In the genomic region with DNA sequence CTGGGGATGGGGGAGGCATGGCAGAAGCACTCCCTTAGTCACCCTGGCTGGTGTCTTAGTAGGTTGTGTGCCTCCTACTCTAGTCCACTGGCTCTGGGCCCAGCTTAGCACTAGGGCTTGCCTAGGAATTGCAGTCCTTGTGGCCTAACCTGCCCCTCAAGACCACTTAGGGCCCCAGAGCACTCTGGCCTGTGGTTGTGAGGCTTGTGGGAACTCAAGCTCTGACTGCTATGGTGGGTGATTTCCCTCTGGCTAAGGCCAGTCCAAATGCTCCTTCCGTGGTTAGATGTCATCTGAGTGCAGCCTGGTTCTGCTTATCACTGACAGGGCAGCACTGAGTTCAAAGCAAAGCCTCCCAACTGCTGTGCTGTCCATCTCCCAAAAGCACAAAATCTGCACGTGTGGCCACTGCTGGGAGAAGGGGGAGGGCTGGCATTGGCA, we compare ENCODE assay signal across 11 cellular contexts. TPM values are rescaled to one million over a fixed set of nuclear protein-coding genes. Genes with fewer than 3 reads are reported as not detected.
DNase-seq lines count a peak whose midpoint lies in the region; ATAC-seq and TF ChIP-seq lines count a peak whose summit lies in the region.
"Had no signal": no experiment of that assay in that cellular context is flagged by ENCODE, and none has a peak within 500 bp of the region (broad histone marks: within the 10 kb centered on the region; RNA-seq: fewer than 3 reads in every experiment).

No MANE protein-coding gene starts in this region.

- H3K4me2 ChIP-seq in fibroblast of lung (ENCODE audit: extremely low read depth, insufficient read depth, low read length) (no peak overlapping the region), trophoblast cell (ENCODE audit: low read length) (no peak overlapping the region)

- no peak overlapping the region for H2AFZ ChIP-seq in fibroblast of lung (ENCODE audit: low read length)
- H2AFZ ChIP-seq in trophoblast cell (ENCODE audit: insufficient read depth, low read length, poor library complexity): no peak overlapping the region

- no peak overlapping the region for H2BK120ac ChIP-seq in trophoblast cell (ENCODE audit: insufficient read depth, low read length, poor library complexity)

- no peak overlapping the region for H4K8ac ChIP-seq in trophoblast cell (ENCODE audit: low read depth, low read length)

- no CpG with 5 or more reads among the region's 2 CpGs for WGBS in trophoblast cell (ENCODE audit: extremely low coverage, insufficient coverage, insufficient read length)
- WGBS in transverse colon (ENCODE audit: low coverage in 1 of 2), 2 donors: 35% methylated on average over 2 of the region's 2 CpGs; no CpG with 5 or more reads in 1 of the 2 donors

- H3K27me3 ChIP-seq in fibroblast of lung (ENCODE audit: control insufficient read depth, insufficient read depth, low read length) (no peaks in the 10 kb centered on the region), trophoblast cell (ENCODE audit: insufficient read depth, low read length) (no peaks in the 10 kb centered on the region), transverse colon (no peaks in the 10 kb centered on the region)

- no peak for TF ChIP-seq EP300 in transverse colon (IDR thresholded peaks at IDR 0.05; ENCODE audit: low read depth)

- peak overlapping the region; percentile 62 for H3K23ac ChIP-seq in trophoblast cell (ENCODE audit: low read length)

- H3K27ac Mint-ChIP-seq in endothelial cell (ENCODE audit: unreplicated experiment): no peak overlapping the region

- H2BK12ac ChIP-seq in trophoblast cell (ENCODE audit: low read length): no peak overlapping the region

- H4K91ac ChIP-seq in trophoblast cell (ENCODE audit: low read depth, low read length): no peak overlapping the region

- H3K36me3 ChIP-seq in fibroblast of lung (ENCODE audit: control insufficient read depth, insufficient read depth, low read length) (no peaks in the 10 kb centered on the region), trophoblast cell (ENCODE audit: control insufficient read depth in 1 of 2, insufficient read depth in 2 of 2, low read length in 2 of 2) (no peaks in the 10 kb centered on the region), transverse colon (no peaks in the 10 kb centered on the region)

- no peak overlapping the region for H3K4me3 Mint-ChIP-seq in endothelial cell (ENCODE audit: unreplicated experiment)

- intact Hi-C loops in transverse colon (cut with DNase I; ENCODE audit: low total_unique reads): no loop called here

- DNase-seq in LHCN-M2 (ENCODE audit: low read depth) (peak; percentile 64), fibroblast of lung (ENCODE audit: low read depth in 2 of 2) (peak; percentile 18 to 61), trophoblast cell (no peak), endothelial cell (ENCODE audit: low spot score) (no peak), transverse colon (no peak), NCI-H2081 (lab: John Stamatoyannopoulos, UW) (no peak)
- no peak for DNase-seq in activated effector memory CD4-positive, alpha-beta T cell treated with Interleukin-2 at 50 U/mL for 16 hours
- DNase-seq: activated T-cell treated with anti-CD3 and anti-CD28 coated beads, Interleukin-2, amount 50 U/mL, for 1 hour; midbrain; stimulated activated CD4-positive, alpha-beta T cell treated with anti-CD3 and anti-CD28 coated beads, Interleukin-4, amount 100 ng/mL, for 4 hours had no signal

- H3K4me1 ChIP-seq in fibroblast of lung (ENCODE audit: control insufficient read depth, extremely low read depth, insufficient read depth, low read length): no peaks in the 10 kb centered on the region
- peaks cover 15 to 16% of the 10 kb centered on the region in 2 experiments for H3K4me1 ChIP-seq in trophoblast cell (ENCODE audit: control insufficient read depth in 1 of 2, insufficient read depth in 2 of 2, low read length in 2 of 2)
- peaks cover 0 to 12% (median 5%) of the 10 kb centered on the region in 4 donors for H3K4me1 ChIP-seq in transverse colon

- H3K4me3 ChIP-seq in fibroblast of lung (replicated peaks in 1 of 4; ENCODE audit: control extremely low read depth in 1 of 4, insufficient read depth in 1 of 4, low read depth in 3 of 4, low read length in 4 of 4) (no peak overlapping the region), trophoblast cell (ENCODE audit: low read depth, low read length) (no peak overlapping the region), transverse colon (no peak overlapping the region)

- H3K27ac ChIP-seq in fibroblast of lung (ENCODE audit: insufficient read depth, low read length) (no peak overlapping the region), trophoblast cell (ENCODE audit: low read depth, low read length) (no peak overlapping the region), transverse colon (no peak overlapping the region)

- no peak overlapping the region for H2BK5ac ChIP-seq in trophoblast cell (ENCODE audit: low read depth, low read length, poor library complexity)

- peaks cover 11% of the 10 kb centered on the region for H3K4me1 Mint-ChIP-seq in endothelial cell (ENCODE audit: unreplicated experiment)

- peak overlapping the region; percentile 12 for H3K18ac ChIP-seq in trophoblast cell (ENCODE audit: low read length)

- no peaks in the 10 kb centered on the region for H3K79me1 ChIP-seq in trophoblast cell (ENCODE audit: low read length)

- H3K14ac ChIP-seq in trophoblast cell (ENCODE audit: low read length): no peak overlapping the region

- no peaks in the 10 kb centered on the region for H4K20me1 ChIP-seq in fibroblast of lung (ENCODE audit: control insufficient read depth, extremely low read depth, insufficient read depth, low read length)

- H3K9ac ChIP-seq in fibroblast of lung (ENCODE audit: insufficient read depth, low read length): no peak overlapping the region
- H3K9ac ChIP-seq in trophoblast cell (ENCODE audit: low read length): no peak overlapping the region

- H3K4ac ChIP-seq in trophoblast cell (ENCODE audit: low read depth, low read length): no peak overlapping the region

- TF ChIP-seq CTCF in fibroblast of lung (conservative IDR thresholded peaks at IDR 0.05 in 1 of 2, IDR thresholded peaks at IDR 0.05 in 1 of 2; ENCODE audit: low read depth in 1 of 2, low read length in 2 of 2) (no peak), endothelial cell (IDR thresholded peaks at IDR 0.05; ENCODE audit: unreplicated experiment) (no peak), transverse colon (IDR thresholded peaks at IDR 0.05) (no peak)

- H3K9me3 ChIP-seq in fibroblast of lung (ENCODE audit: control insufficient read depth, insufficient read depth, low read depth, low read length) (no peaks in the 10 kb centered on the region), trophoblast cell (ENCODE audit: insufficient read depth, low read depth, low read length) (peaks cover 2% of the 10 kb centered on the region), transverse colon (no peaks in the 10 kb centered on the region)

- peaks cover 14% of the 10 kb centered on the region for H3K36me3 Mint-ChIP-seq in endothelial cell (ENCODE audit: low read depth, unreplicated experiment)

- in situ Hi-C loops in transverse colon (cut with MboI; ENCODE audit: low pct_ligation_motif_present in 1 of 4, low pct_unique_long_range_greater_than_20kb in 1 of 4, low sequenced_read_pairs in 3 of 4): no loop called here

- H2AK5ac ChIP-seq in trophoblast cell (ENCODE audit: low read length): no peak overlapping the region

- no peaks in the 10 kb centered on the region for H3K79me2 ChIP-seq in fibroblast of lung (ENCODE audit: control insufficient read depth, insufficient read depth, low read length)
- peaks cover 2% of the 10 kb centered on the region for H3K79me2 ChIP-seq in trophoblast cell (ENCODE audit: control insufficient read depth, insufficient read depth, low read length, poor library complexity)

- peak; percentile 77 for ATAC-seq in GM19351 (IDR thresholded peaks at IDR 0.05; ENCODE audit: unreplicated experiment)

- H4K12ac ChIP-seq in trophoblast cell (ENCODE audit: low read depth, low read length): no peak overlapping the region

- no peaks in the 10 kb centered on the region for H3K27me3 Mint-ChIP-seq in endothelial cell (ENCODE audit: unreplicated experiment)

- no peak for TF ChIP-seq POLR2A in transverse colon (IDR thresholded peaks at IDR 0.05)

- H3K9me3 Mint-ChIP-seq in endothelial cell (ENCODE audit: unreplicated experiment): no peaks in the 10 kb centered on the region

RNA-seq across cellular contexts. Expression of a gene that starts 20.2 kb away (rescaled TPM):
- total RNA-seq in LHCN-M2 (2014; rRNA removed) (5.6 and 8.1 TPM in 2 replicates), fibroblast of lung (2.3 and 7.6 TPM in 2 replicates), endothelial cell (ENCODE audit: unreplicated experiment) (17.2 TPM), transverse colon (100 to 1,000 TPM in 1 of 4 donors, 10 to 100 TPM in 3; 80.2 to 132 (median 98.2) TPM)
- 6.1 TPM for polyA plus RNA-seq in LHCN-M2 (2012)
- 3.6 and 12.2 TPM in 2 replicates for polyA plus RNA-seq in fibroblast of lung
- 1.7 and 6.7 TPM in 2 replicates for polyA plus RNA-seq in fibroblast of lung (2012)
- polyA minus RNA-seq in fibroblast of lung (ENCODE audit: low replicate concordance): 3.4 and 6.4 TPM in 2 replicates
- polyA plus RNA-seq in trophoblast cell (2013): 5.8 and 6.0 TPM in 2 replicates

Comparison
In these comparisons a context has a peak if more than half of its experiments do, and no peak if none do; other contexts are left out.
1. DNase-seq: peak in LHCN-M2 (single experiment) and fibroblast of lung (2 of 2); none in trophoblast cell (0 of 2), endothelial cell (single experiment), transverse colon (single experiment), NCI-H2081 (0 of 2) and activated effector memory CD4-positive, alpha-beta T cell treated with Interleukin-2 at 50 U/mL for 16 hours (single experiment).